Comparison of ENCODE assay signal across 1 cellular context in the genomic region with DNA sequence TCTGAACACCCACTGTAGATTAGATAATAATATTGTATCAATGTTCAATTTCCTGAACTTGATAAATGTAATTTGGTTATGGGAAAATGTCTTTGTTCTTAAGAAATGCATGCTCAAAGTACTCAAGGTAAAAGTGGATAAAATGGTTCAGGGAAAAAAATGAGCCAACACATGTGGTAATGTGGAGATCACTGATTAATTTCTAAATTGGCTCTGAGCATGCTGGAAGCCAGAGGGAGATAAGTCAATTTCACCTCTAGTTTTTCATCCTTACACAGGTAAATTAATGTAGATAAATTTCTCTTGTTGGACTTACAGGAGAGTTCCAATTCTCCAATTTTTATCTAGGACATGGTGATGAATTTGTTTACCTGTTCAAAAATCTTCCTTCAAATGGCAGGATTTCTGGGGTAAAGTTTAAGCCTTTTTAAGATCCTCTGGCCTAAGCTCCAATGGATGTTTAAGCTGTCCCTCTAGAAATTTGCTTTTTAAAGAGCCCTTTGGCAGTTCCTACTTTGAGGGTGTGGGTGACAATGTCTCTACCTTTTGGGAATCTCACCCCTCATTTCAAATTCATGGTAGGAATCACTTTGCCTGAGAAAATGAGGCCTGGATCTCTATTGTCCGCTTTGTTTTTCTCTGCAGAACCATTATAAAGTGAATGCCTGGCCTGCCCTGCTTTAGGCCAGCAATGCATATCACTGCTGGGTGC.
TF ChIP-seq lines count a peak whose summit lies in the region.

No MANE protein-coding gene starts in this region.

TF ChIP-seq in HepG2, 621 proteins besides CTCF, POLR2A, EP300 and RAD21:
- TF ChIP-seq, protein P1, sequence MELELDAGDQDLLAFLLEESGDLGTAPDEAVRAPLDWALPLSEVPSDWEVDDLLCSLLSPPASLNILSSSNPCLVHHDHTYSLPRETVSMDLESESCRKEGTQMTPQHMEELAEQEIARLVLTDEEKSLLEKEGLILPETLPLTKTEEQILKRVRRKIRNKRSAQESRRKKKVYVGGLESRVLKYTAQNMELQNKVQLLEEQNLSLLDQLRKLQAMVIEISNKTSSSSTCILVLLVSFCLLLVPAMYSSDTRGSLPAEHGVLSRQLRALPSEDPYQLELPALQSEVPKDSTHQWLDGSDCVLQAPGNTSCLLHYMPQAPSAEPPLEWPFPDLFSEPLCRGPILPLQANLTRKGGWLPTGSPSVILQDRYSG (CRISPR knock-in tag; IDR thresholded peaks at IDR 0.05) = no peak
- TF ChIP-seq ZNF83 (CRISPR knock-in tag; IDR thresholded peaks at IDR 0.05; ENCODE audit: borderline replicate concordance) (no peak), SOX13 (IDR thresholded peaks at IDR 0.05) (no peak), SOX13 (CRISPR knock-in tag; conservative IDR thresholded peaks at IDR 0.05 in 1 of 2, IDR thresholded peaks at IDR 0.05 in 1 of 2) (no peak), JUND (CRISPR knock-in tag; IDR thresholded peaks at IDR 0.05) (no peak), BRCA1 (CRISPR knock-in tag; IDR thresholded peaks at IDR 0.05) (no peak), GZF1 (CRISPR knock-in tag; IDR thresholded peaks at IDR 0.05) (no peak), TSC22D2 (CRISPR knock-in tag; IDR thresholded peaks at IDR 0.05; ENCODE audit: borderline replicate concordance) (no peak), TMF1 (CRISPR knock-in tag; IDR thresholded peaks at IDR 0.05; ENCODE audit: low read depth) (no peak), ZNF446 (CRISPR knock-in tag; IDR thresholded peaks at IDR 0.05) (no peak), GFI1 (CRISPR knock-in tag; IDR thresholded peaks at IDR 0.05; ENCODE audit: borderline replicate concordance) (no peak)
- TF ChIP-seq, protein P2, sequence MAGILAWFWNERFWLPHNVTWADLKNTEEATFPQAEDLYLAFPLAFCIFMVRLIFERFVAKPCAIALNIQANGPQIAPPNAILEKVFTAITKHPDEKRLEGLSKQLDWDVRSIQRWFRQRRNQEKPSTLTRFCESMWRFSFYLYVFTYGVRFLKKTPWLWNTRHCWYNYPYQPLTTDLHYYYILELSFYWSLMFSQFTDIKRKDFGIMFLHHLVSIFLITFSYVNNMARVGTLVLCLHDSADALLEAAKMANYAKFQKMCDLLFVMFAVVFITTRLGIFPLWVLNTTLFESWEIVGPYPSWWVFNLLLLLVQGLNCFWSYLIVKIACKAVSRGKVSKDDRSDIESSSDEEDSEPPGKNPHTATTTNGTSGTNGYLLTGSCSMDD (CRISPR knock-in tag; IDR thresholded peaks at IDR 0.05) = no peak
- TF ChIP-seq, protein P3, sequence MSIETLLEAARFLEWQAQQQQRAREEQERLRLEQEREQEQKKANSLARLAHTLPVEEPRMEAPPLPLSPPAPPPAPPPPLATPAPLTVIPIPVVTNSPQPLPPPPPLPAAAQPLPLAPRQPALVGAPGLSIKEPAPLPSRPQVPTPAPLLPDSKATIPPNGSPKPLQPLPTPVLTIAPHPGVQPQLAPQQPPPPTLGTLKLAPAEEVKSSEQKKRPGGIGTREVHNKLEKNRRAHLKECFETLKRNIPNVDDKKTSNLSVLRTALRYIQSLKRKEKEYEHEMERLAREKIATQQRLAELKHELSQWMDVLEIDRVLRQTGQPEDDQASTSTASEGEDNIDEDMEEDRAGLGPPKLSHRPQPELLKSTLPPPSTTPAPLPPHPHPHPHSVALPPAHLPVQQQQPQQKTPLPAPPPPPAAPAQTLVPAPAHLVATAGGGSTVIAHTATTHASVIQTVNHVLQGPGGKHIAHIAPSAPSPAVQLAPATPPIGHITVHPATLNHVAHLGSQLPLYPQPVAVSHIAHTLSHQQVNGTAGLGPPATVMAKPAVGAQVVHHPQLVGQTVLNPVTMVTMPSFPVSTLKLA (IDR thresholded peaks at IDR 0.05) = no peak
